17 cellular contexts compared by ENCODE assay signal in genomic region chr2:47062721-47063120, GRCh38.
DNase-seq lines count a peak whose midpoint lies in the region; ATAC-seq and TF ChIP-seq lines count a peak whose summit lies in the region.
"Had no signal": no experiment of that assay in that cellular context is flagged by ENCODE, and none has a peak within 500 bp of the region (broad histone marks: within the 10 kb centered on the region; RNA-seq: fewer than 3 reads in every experiment).

No MANE protein-coding gene starts in this region.

- no peak overlapping the region for H3K4me3 Mint-ChIP-seq in activated T-cell treated with anti-CD3 and anti-CD28 coated beads, Interleukin-2, amount 50 U/mL, for 24 hours
- H3K4me3 Mint-ChIP-seq: activated naive CD4-positive, alpha-beta T cell treated with anti-CD3 and anti-CD28 coated beads for 36 hours; CD4-positive, CD25-positive, alpha-beta regulatory T cell had no signal

- H2AFZ ChIP-seq in osteoblast (ENCODE audit: low read length) = no peak overlapping the region

- H3K36me3 ChIP-seq in adipocyte (ENCODE audit: control insufficient read depth, insufficient read depth, low read length, severe bottlenecking) (peaks cover 31% of the 10 kb centered on the region), osteoblast (ENCODE audit: insufficient read depth, low read length) (peaks cover 39% of the 10 kb centered on the region), upper lobe of right lung (peaks cover 21% of the 10 kb centered on the region)
- H3K36me3 ChIP-seq: breast epithelium had no signal

- peaks cover 8% of the 10 kb centered on the region for H3K79me2 ChIP-seq in osteoblast (ENCODE audit: insufficient read depth, low read length)

- H3K27me3 ChIP-seq in adipocyte (replicated peaks; ENCODE audit: control insufficient read depth, insufficient read depth, low read length) (no peaks in the 10 kb centered on the region), osteoblast (ENCODE audit: insufficient read depth, low read length) (no peaks in the 10 kb centered on the region), upper lobe of right lung (no peaks in the 10 kb centered on the region)
- H3K27me3 ChIP-seq: breast epithelium, Peyer's patch had no signal

- DNase-seq in adipocyte (ENCODE audit: low read depth) (no peak), fibroblast of mammary gland (ENCODE audit: low read depth) (peak; percentile 49), osteoblast (ENCODE audit: insufficient read length, low spot score, missing footprints) (peak; percentile 21), upper lobe of right lung (no peak), NCI-H2171 (lab: John Stamatoyannopoulos, UW) (no peak)
- DNase-seq in activated T-cell treated with anti-CD3 and anti-CD28 coated beads, Interleukin-2, amount 50 U/mL, for 24 hours = no peak
- DNase-seq in activated effector memory CD4-positive, alpha-beta T cell treated with Interleukin-2 at 50 U/mL for 16 hours = no peak
- DNase-seq: activated CD4-positive, CD25-positive, alpha-beta regulatory T cell; activated CD8-positive, alpha-beta memory T cell treated with anti-CD3 and anti-CD28 coated beads, Interleukin-2, amount 50 U/mL, for 48 hours; activated naive CD4-positive, alpha-beta T cell treated with anti-CD3 and anti-CD28 coated beads for 36 hours; CD4-positive, CD25-positive, alpha-beta regulatory T cell; effector CD8-positive, alpha-beta T cell; foreskin melanocyte; NCI-H2029; NCI-H748 treated with DMSO at 0.1 percent for 48 hours; Peyer's patch had no signal

- H3K4me2 ChIP-seq in osteoblast (ENCODE audit: insufficient read depth, low read length) = no peak overlapping the region

- no peaks in the 10 kb centered on the region for H3K9me3 Mint-ChIP-seq in activated T-cell treated with anti-CD3 and anti-CD28 coated beads, Interleukin-2, amount 50 U/mL, for 24 hours
- H3K9me3 Mint-ChIP-seq: activated naive CD4-positive, alpha-beta T cell treated with anti-CD3 and anti-CD28 coated beads for 36 hours; CD4-positive, CD25-positive, alpha-beta regulatory T cell had no signal

- H3K9me3 ChIP-seq in adipocyte (ENCODE audit: control insufficient read depth, low read length) (no peaks in the 10 kb centered on the region), osteoblast (ENCODE audit: low read depth, low read length) (no peaks in the 10 kb centered on the region), upper lobe of right lung (no peaks in the 10 kb centered on the region)
- H3K9me3 ChIP-seq: breast epithelium, Peyer's patch had no signal

- TF ChIP-seq CTCF in fibroblast of mammary gland (conservative IDR thresholded peaks at IDR 0.05; ENCODE audit: control insufficient read depth, insufficient read depth, low read depth, low read length) = no peak
- TF ChIP-seq CTCF in osteoblast (IDR thresholded peaks at IDR 0.05; ENCODE audit: extremely low read depth, low read depth, low read length) = no peak
- TF ChIP-seq CTCF in upper lobe of right lung (IDR thresholded peaks at IDR 0.05) = no peak

- H3K4me1 Mint-ChIP-seq in activated T-cell treated with anti-CD3 and anti-CD28 coated beads, Interleukin-2, amount 50 U/mL, for 24 hours (ENCODE audit: low read depth) = peaks cover 11% of the 10 kb centered on the region

- H3K9ac ChIP-seq in adipocyte (ENCODE audit: low read length) = peak overlapping the region; percentile 8

- ATAC-seq in upper lobe of right lung = no peak

- intact Hi-C loops in upper lobe of right lung (cut with DNase I) = no loop called here

- no peaks in the 10 kb centered on the region for H4K20me1 ChIP-seq in osteoblast (ENCODE audit: insufficient read depth, low read length)

- H3K27ac Mint-ChIP-seq in activated T-cell treated with anti-CD3 and anti-CD28 coated beads, Interleukin-2, amount 50 U/mL, for 24 hours = no peak overlapping the region
- H3K27ac Mint-ChIP-seq: activated naive CD4-positive, alpha-beta T cell treated with anti-CD3 and anti-CD28 coated beads for 36 hours had no signal

- peaks cover 77% of the 10 kb centered on the region for H3K36me3 Mint-ChIP-seq in activated T-cell treated with anti-CD3 and anti-CD28 coated beads, Interleukin-2, amount 50 U/mL, for 24 hours (ENCODE audit: low read depth)

- H3K4me1 ChIP-seq in adipocyte (ENCODE audit: control insufficient read depth, insufficient read depth, low read length) (peaks cover 49% of the 10 kb centered on the region), osteoblast (ENCODE audit: insufficient read depth, low read length) (peaks cover 48% of the 10 kb centered on the region), upper lobe of right lung (peaks cover 60% of the 10 kb centered on the region)

- no peaks in the 10 kb centered on the region for H3K27me3 Mint-ChIP-seq in activated T-cell treated with anti-CD3 and anti-CD28 coated beads, Interleukin-2, amount 50 U/mL, for 24 hours
- H3K27me3 Mint-ChIP-seq: CD4-positive, CD25-positive, alpha-beta regulatory T cell had no signal

- H3K27ac ChIP-seq in osteoblast (ENCODE audit: low read depth, low read length) (peak overlapping the region; percentile 98), upper lobe of right lung (peak overlapping the region; percentile 11)

- H3K4me3 ChIP-seq in adipocyte (ENCODE audit: low read length) (no peak overlapping the region), fibroblast of mammary gland (ENCODE audit: control insufficient read depth, low read depth, low read length) (no peak overlapping the region), osteoblast (ENCODE audit: insufficient read depth, low read length) (no peak overlapping the region), upper lobe of right lung (no peak overlapping the region)
- H3K4me3 ChIP-seq: breast epithelium, Peyer's patch had no signal

Comparison
In these comparisons a context has a peak if more than half of its experiments do, and no peak if none do; other contexts are left out.
1. DNase-seq: peak in fibroblast of mammary gland (single experiment) and osteoblast (single experiment); none in adipocyte (single experiment), upper lobe of right lung (single experiment), activated T-cell treated with anti-CD3 and anti-CD28 coated beads, Interleukin-2, amount 50 U/mL, for 24 hours (single experiment), activated effector memory CD4-positive, alpha-beta T cell treated with Interleukin-2 at 50 U/mL for 16 hours (single experiment) and NCI-H2171 (single experiment).